ENCODE assay signal across 6 cellular contexts in genomic region chr3:133081016-133081415, GRCh38. TPM values are rescaled to one million over a fixed set of nuclear protein-coding genes. Genes with fewer than 3 reads are reported as not detected.
"Had no signal": no experiment of that assay in that cellular context is flagged by ENCODE, and none has a peak within 500 bp of the region (broad histone marks: within the 10 kb centered on the region; RNA-seq: fewer than 3 reads in every experiment).

No MANE protein-coding gene starts in this region.

- H3K4me3 ChIP-seq: K562 had no signal

- DNase-seq: IMR-90, KBM-7 had no signal

- H3K27ac ChIP-seq: HL-60 had no signal

RNA-seq across cellular contexts. Expression of gene TMEM108, which starts 42.8 kb away (rescaled TPM):
- polyA plus RNA-seq: HepG2, IgD-negative memory B cell had no signal
